ENCODE assay signal across 18 cellular contexts in genomic region chr6:87899499-87900147, GRCh38.
DNase-seq lines count a peak whose midpoint lies in the region; ATAC-seq and TF ChIP-seq lines count a peak whose summit lies in the region.
"Had no signal": no experiment of that assay in that cellular context is flagged by ENCODE, and none has a peak within 500 bp of the region (broad histone marks: within the 10 kb centered on the region; RNA-seq: fewer than 3 reads in every experiment).

No MANE protein-coding gene starts in this region.

- H3K27ac Mint-ChIP-seq in glutamatergic neuron (ENCODE audit: unreplicated experiment), result peak overlapping the region; percentile 11
- H3K27ac Mint-ChIP-seq in naive thymus-derived CD8-positive, alpha-beta T cell, result no peak overlapping the region
- H3K27ac Mint-ChIP-seq: CD4-positive, CD25-positive, alpha-beta regulatory T cell; CD8-positive, alpha-beta memory T cell had no signal

- H3K27ac ChIP-seq in right lobe of liver, result peak overlapping the region in 2 of 3 donors; percentile 19 to 65
- H3K27ac ChIP-seq: GM23248 had no signal

- no peaks in the 10 kb centered on the region for H3K27me3 Mint-ChIP-seq in glutamatergic neuron (ENCODE audit: unreplicated experiment)
- H3K27me3 Mint-ChIP-seq in naive thymus-derived CD8-positive, alpha-beta T cell, result peaks cover 0 to 2% (median 0%) of the 10 kb centered on the region in 5 donors

- H3K36me3 ChIP-seq in MG63, result no peaks in the 10 kb centered on the region
- no peaks in the 10 kb centered on the region for H3K36me3 ChIP-seq in right lobe of liver
- H3K36me3 ChIP-seq: BE2C, HAP-1 had no signal

- TF ChIP-seq CTCF in glutamatergic neuron (IDR thresholded peaks at IDR 0.05; ENCODE audit: partially characterized antibody, unreplicated experiment), result no peak
- no peak for TF ChIP-seq CTCF in right lobe of liver (IDR thresholded peaks at IDR 0.05)

- POLR2A ChIA-PET in naive thymus-derived CD8-positive, alpha-beta T cell (lab: Charles Lee), result no interaction called here

- peaks cover 0 to 16% (median 0%) of the 10 kb centered on the region in 4 donors for H3K4me1 ChIP-seq in right lobe of liver
- H3K4me1 ChIP-seq: BE2C had no signal

- WGBS in right lobe of liver (ENCODE audit: insufficient coverage, low coverage, low lambda C conversion rate, missing lambda C conversion rate), result 27% methylated on average over 5 of the region's 5 CpGs

- no peak overlapping the region for H3K4me3 Mint-ChIP-seq in glutamatergic neuron (ENCODE audit: unreplicated experiment)
- H3K4me3 Mint-ChIP-seq in naive thymus-derived CD8-positive, alpha-beta T cell, result no peak overlapping the region
- H3K4me3 Mint-ChIP-seq: CD4-positive, CD25-positive, alpha-beta regulatory T cell; CD8-positive, alpha-beta memory T cell had no signal

- H3K4me1 Mint-ChIP-seq in glutamatergic neuron (ENCODE audit: low read depth, unreplicated experiment), result peaks cover 27% of the 10 kb centered on the region
- H3K4me1 Mint-ChIP-seq in naive thymus-derived CD8-positive, alpha-beta T cell, result no peaks in the 10 kb centered on the region
- H3K4me1 Mint-ChIP-seq: CD4-positive, CD25-positive, alpha-beta regulatory T cell; CD8-positive, alpha-beta memory T cell had no signal

- ATAC-seq in right lobe of liver, result peak; percentile 92 to 96 (median 94)
- no peak for ATAC-seq in naive thymus-derived CD8-positive, alpha-beta T cell

- H3K4me3 ChIP-seq in MG63 (no peak overlapping the region), right lobe of liver (no peak overlapping the region)
- H3K4me3 ChIP-seq: GM23248, HAP-1 had no signal

- intact Hi-C loops in right lobe of liver (cut with DNase I), result no loop called here

- peak; percentile 14 for DNase-seq in MG63
- no peak for DNase-seq in glutamatergic neuron
- DNase-seq in right lobe of liver, result peak; percentile 52 to 81 (median 68)
- no peak for DNase-seq in hypothalamus (lab: John Stamatoyannopoulos, UW)
- no peak for DNase-seq in GF-D8 (lab: John Stamatoyannopoulos, UW)
- no peak for DNase-seq in naive thymus-derived CD8-positive, alpha-beta T cell
- no peak for DNase-seq in foreskin melanocyte
- DNase-seq: ACHN; BE2C; C1 segment of cervical spinal cord; CD4-positive, CD25-positive, alpha-beta regulatory T cell; CD8-positive, alpha-beta memory T cell; COR-L47; DMS 273 treated with DMSO at 0.1 percent for 48 hours; DMS53; DND-41; GM23248 had no signal

- peaks cover 6% of the 10 kb centered on the region for H3K9me3 Mint-ChIP-seq in glutamatergic neuron (ENCODE audit: unreplicated experiment)
- H3K9me3 Mint-ChIP-seq in naive thymus-derived CD8-positive, alpha-beta T cell, result no peaks in the 10 kb centered on the region
- H3K9me3 Mint-ChIP-seq: CD4-positive, CD25-positive, alpha-beta regulatory T cell; CD8-positive, alpha-beta memory T cell had no signal

- no peak for TF ChIP-seq POLR2A in right lobe of liver (IDR thresholded peaks at IDR 0.05)

- peaks cover 2% of the 10 kb centered on the region; the same call in 1 of the 2 replicates for H3K9me3 ChIP-seq in MG63
- no peaks in the 10 kb centered on the region for H3K9me3 ChIP-seq in right lobe of liver
- H3K9me3 ChIP-seq: BE2C, HAP-1 had no signal

- no peaks in the 10 kb centered on the region for H3K36me3 Mint-ChIP-seq in glutamatergic neuron (ENCODE audit: unreplicated experiment)
- H3K36me3 Mint-ChIP-seq in naive thymus-derived CD8-positive, alpha-beta T cell, result no peaks in the 10 kb centered on the region
- H3K36me3 Mint-ChIP-seq: CD4-positive, CD25-positive, alpha-beta regulatory T cell; CD8-positive, alpha-beta memory T cell had no signal

- no peaks in the 10 kb centered on the region for H3K27me3 ChIP-seq in MG63
- H3K27me3 ChIP-seq in right lobe of liver, result no peaks in the 10 kb centered on the region
- H3K27me3 ChIP-seq: BE2C had no signal

Comparison
In these comparisons a context has a peak if more than half of its experiments do, and no peak if none do; other contexts are left out.
1. DNase-seq: peak in MG63 (single experiment) and right lobe of liver (3 of 3); none in glutamatergic neuron (single experiment), hypothalamus (0 of 51), GF-D8 (single experiment), naive thymus-derived CD8-positive, alpha-beta T cell (0 of 10) and foreskin melanocyte (single experiment).
2. ATAC-seq: peak in right lobe of liver (4 of 4); none in naive thymus-derived CD8-positive, alpha-beta T cell (0 of 2).